In the genomic region with DNA sequence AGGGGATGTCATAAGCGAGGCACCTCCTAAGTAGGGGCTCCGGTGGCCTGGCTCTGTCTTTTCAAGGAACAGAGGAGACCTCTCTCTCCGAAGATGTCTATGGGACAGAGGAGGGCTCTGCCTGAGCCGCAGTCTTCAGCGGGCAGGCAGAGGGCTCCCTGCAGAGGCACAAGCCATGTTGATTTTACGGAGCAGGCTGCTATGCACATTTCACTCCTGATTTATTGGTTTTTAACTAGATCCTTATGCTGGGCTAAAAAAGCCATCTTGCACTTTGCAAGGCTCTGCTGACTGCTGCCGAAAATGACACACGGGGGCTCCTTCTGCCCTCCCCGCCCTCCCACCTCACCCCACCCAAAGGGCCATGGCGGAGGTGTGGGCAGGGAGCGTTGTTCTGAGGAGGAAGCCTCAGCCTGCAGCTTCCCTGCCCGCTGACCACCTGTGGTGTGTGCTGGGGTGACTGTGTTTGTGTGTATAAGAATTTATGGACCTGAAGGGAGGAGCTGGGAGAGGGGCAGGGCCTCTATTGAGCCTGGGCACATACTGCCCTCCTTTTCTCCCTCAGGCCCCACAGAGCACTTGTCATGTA, we compare ENCODE assay signal across 8 cellular contexts.
DNase-seq lines count a peak whose midpoint lies in the region; ATAC-seq, FAIRE-seq and TF ChIP-seq lines count a peak whose summit lies in the region.

No MANE protein-coding gene starts in this region.

- intact Hi-C loops in CD4-positive, alpha-beta T cell (cut with DNase I, micrococcal nuclease): no loop called here
- intact Hi-C loops in esophagus muscularis mucosa (cut with DNase I): no loop called here

- TF ChIP-seq POLR2A in esophagus muscularis mucosa (IDR thresholded peaks at IDR 0.05; ENCODE audit: low read depth): no peak

- H3K9ac ChIP-seq in HUES6 (ENCODE audit: low read length): no peak overlapping the region

- TF ChIP-seq EP300 in esophagus muscularis mucosa (IDR thresholded peaks at IDR 0.05): no peak

- H3K4me3 Mint-ChIP-seq in CD4-positive, alpha-beta T cell: peak overlapping the region; percentile 63
- peak overlapping the region; percentile 82 to 86 (median 85) for H3K4me3 Mint-ChIP-seq in nephron

- no peak for ATAC-seq in CD4-positive, alpha-beta T cell (ENCODE audit: poor library complexity)
- no peak for ATAC-seq in HG03045 (IDR thresholded peaks at IDR 0.05; ENCODE audit: unreplicated experiment)
- ATAC-seq in HG03095 (IDR thresholded peaks at IDR 0.05; ENCODE audit: unreplicated experiment): no peak

- CTCF ChIA-PET in CD4-positive, alpha-beta T cell (lab: Charles Lee): interaction anchor here (0.6 kb wide), 1 partner anchor 71 kb away, joined by 3 read pairs; no protein-coding TSS in a partner anchor

- no peak for FAIRE-seq in urothelium cell line (lab: Jason Lieb, UNC)

- WGBS in esophagus muscularis mucosa: 17% methylated on average over 8 of the region's 12 CpGs

- H3K4me3 ChIP-seq in HUES6 (ENCODE audit: low read depth, low read length): peak overlapping the region; percentile 71
- H3K4me3 ChIP-seq in esophagus muscularis mucosa: peak overlapping the region; percentile 56 to 67 (median 59)

- H3K4me1 Mint-ChIP-seq in CD4-positive, alpha-beta T cell (ENCODE audit: low read depth): no peaks in the 10 kb centered on the region
- H3K4me1 Mint-ChIP-seq in nephron: peaks cover 22% of the 10 kb centered on the region

- TF ChIP-seq CTCF in CD4-positive, alpha-beta T cell (IDR thresholded peaks at IDR 0.05): no peak
- TF ChIP-seq CTCF in esophagus muscularis mucosa (IDR thresholded peaks at IDR 0.05) (no peak), nephron (IDR thresholded peaks at IDR 0.05; ENCODE audit: unreplicated experiment in 3 of 3) (peak in 1 of 3 experiments; percentile 13)

- peaks cover 2% of the 10 kb centered on the region for H3K9me3 Mint-ChIP-seq in CD4-positive, alpha-beta T cell
- peaks cover 11% of the 10 kb centered on the region for H3K9me3 Mint-ChIP-seq in nephron

- H3K4me1 ChIP-seq in HUES6 (ENCODE audit: control insufficient read depth, insufficient read depth, low read length) (peaks cover 10% of the 10 kb centered on the region; the same call in 1 of the 2 replicates), esophagus muscularis mucosa (peaks cover 10 to 18% (median 18%) of the 10 kb centered on the region in 4 donors)

- H3K27me3 ChIP-seq in CD4-positive, alpha-beta T cell (ENCODE audit: control insufficient read depth, insufficient read depth, low read length): peaks cover 83% of the 10 kb centered on the region
- H3K27me3 ChIP-seq in HUES6 (ENCODE audit: control insufficient read depth, insufficient read depth, low read length) (peaks cover 86% of the 10 kb centered on the region), esophagus muscularis mucosa (peaks cover 0 to 90% (median 9%) of the 10 kb centered on the region in 4 donors)

- DNase-seq in CD4-positive, alpha-beta T cell: no peak
- DNase-seq in esophagus muscularis mucosa (ENCODE audit: extremely low spot score) (no peak), urothelium cell line (ENCODE audit: low spot score) (no peak), T1000 (lab: John Stamatoyannopoulos, UW) (no peak)

- H3K36me3 ChIP-seq in HUES6 (ENCODE audit: control insufficient read depth, insufficient read depth, low read length) (no peaks in the 10 kb centered on the region), esophagus muscularis mucosa (no peaks in the 10 kb centered on the region)

- POLR2A ChIA-PET in CD4-positive, alpha-beta T cell (lab: Charles Lee): no interaction called here

- no peak overlapping the region for H3K27ac Mint-ChIP-seq in CD4-positive, alpha-beta T cell
- peak overlapping the region; percentile 88 to 98 (median 98) for H3K27ac Mint-ChIP-seq in nephron

- no peak overlapping the region for H3K27ac ChIP-seq in CD4-positive, alpha-beta T cell (ENCODE audit: low read depth, low read length)
- H3K27ac ChIP-seq in HUES6 (ENCODE audit: low read depth, low read length) (no peak overlapping the region), esophagus muscularis mucosa (replicated peaks in 1 of 4) (no peak overlapping the region)

- peaks cover 2% of the 10 kb centered on the region for H3K9me3 ChIP-seq in CD4-positive, alpha-beta T cell (ENCODE audit: control insufficient read depth, low read length)
- H3K9me3 ChIP-seq in HUES6 (ENCODE audit: control insufficient read depth, insufficient read depth, low read depth, low read length): peaks cover 2% of the 10 kb centered on the region; the same call in 1 of the 2 replicates
- peaks cover 0 to 7% (median under 1%) of the 10 kb centered on the region in 4 donors for H3K9me3 ChIP-seq in esophagus muscularis mucosa

- H3K27me3 Mint-ChIP-seq in CD4-positive, alpha-beta T cell: peaks cover 83% of the 10 kb centered on the region
- H3K27me3 Mint-ChIP-seq in nephron (ENCODE audit: low read depth): peaks cover 47% of the 10 kb centered on the region

- H3K36me3 Mint-ChIP-seq in CD4-positive, alpha-beta T cell (ENCODE audit: low read depth): no peaks in the 10 kb centered on the region
- H3K36me3 Mint-ChIP-seq in nephron (ENCODE audit: low read depth): no peaks in the 10 kb centered on the region
